25 cellular contexts compared by ENCODE assay signal in the genomic region with DNA sequence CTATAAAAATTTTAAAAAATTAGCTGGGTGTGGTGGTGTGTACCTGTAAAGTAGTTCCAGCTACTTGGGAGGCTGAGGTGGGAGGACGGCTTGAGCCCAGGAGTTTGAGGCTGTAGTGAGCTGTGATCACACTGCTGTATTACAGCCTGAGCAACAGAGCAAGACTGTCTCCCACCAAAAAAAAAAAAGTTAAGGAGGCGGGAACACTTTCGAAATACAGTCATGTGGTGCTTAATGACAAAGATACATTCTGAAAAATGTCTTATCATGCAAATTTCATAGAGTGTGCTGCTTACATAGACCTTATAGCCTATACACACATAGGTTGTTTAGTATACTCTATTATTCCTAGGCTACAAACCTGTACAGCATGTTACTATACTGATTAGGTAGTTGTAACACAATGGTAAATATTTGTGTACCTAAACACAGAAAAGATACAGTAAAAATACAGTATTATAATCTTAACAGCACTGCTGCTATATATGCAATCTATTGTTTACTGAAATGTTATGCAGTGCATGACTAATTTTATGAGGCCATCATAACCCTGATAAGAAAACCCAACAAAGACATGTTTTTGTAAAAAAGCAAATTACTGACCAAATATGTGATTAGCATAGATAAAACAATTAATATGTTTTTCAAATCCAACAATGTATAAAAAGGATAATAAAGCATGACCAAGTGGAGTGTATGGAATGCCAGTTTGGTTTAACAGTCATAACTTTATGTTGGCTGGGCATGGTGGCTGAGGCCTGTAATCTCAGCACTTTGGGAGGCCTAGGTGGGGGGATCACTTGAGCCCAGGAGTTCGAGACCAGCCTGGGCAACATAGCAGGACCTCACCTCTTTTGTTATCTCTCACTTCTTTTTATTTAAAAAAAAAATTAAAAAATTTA. TPM values are rescaled to one million over a fixed set of nuclear protein-coding genes. Genes with fewer than 3 reads are reported as not detected.
DNase-seq lines count a peak whose midpoint lies in the region; ATAC-seq and TF ChIP-seq lines count a peak whose summit lies in the region.
"Had no signal": no experiment of that assay in that cellular context is flagged by ENCODE, and none has a peak within 500 bp of the region (broad histone marks: within the 10 kb centered on the region; RNA-seq: fewer than 3 reads in every experiment).

No MANE protein-coding gene starts in this region.

- DNase-seq in activated T-cell treated with anti-CD3 and anti-CD28 coated beads, Interleukin-2, amount 50 U/mL, for 24 hours = no peak
- DNase-seq in activated T-cell treated with anti-CD3 and anti-CD28 coated beads, Interleukin-2, amount 50 U/mL, for 48 hours = no peak
- DNase-seq in fibroblast of villous mesenchyme (ENCODE audit: low read depth) = peak; percentile 55
- DNase-seq in T1000 (lab: John Stamatoyannopoulos, UW) = no peak
- DNase-seq: activated CD8-positive, alpha-beta memory T cell treated with anti-CD3 and anti-CD28 coated beads, Interleukin-2, amount 10 ng/mL, durations not matched to agents 7 days and 5 days; activated naive CD8-positive, alpha-beta T cell treated with anti-CD3 and anti-CD28 coated beads, Interleukin-2, amount 10 ng/mL, durations not matched to agents 7 days and 5 days; colonic mucosa; MM.1S; natural killer cell; NCI-H1694; NCI-H2171 treated with DMSO at 0.1 percent for 48 hours; pancreas; SHP77 treated with DMSO at 0.1 percent for 48 hours; stimulated activated CD4-positive, alpha-beta T cell treated with anti-CD3 and anti-CD28 coated beads, Interleukin-4, amount 100 ng/mL, for 24 hours; T-helper 1 cell had no signal

- TF ChIP-seq CTCF in VCaP (conservative IDR thresholded peaks at IDR 0.05) = no peak
- no peak for TF ChIP-seq CTCF in fibroblast of villous mesenchyme (IDR thresholded peaks at IDR 0.05; ENCODE audit: insufficient read depth, low read depth, low read length)

- peak overlapping the region; percentile 83 for H3K27ac Mint-ChIP-seq in activated T-cell treated with anti-CD3 and anti-CD28 coated beads, Interleukin-2, amount 50 U/mL, for 24 hours
- H3K27ac Mint-ChIP-seq: activated CD8-positive, alpha-beta memory T cell treated with anti-CD3 and anti-CD28 coated beads, Interleukin-2, amount 10 ng/mL, durations not matched to agents 7 days and 5 days; activated naive CD8-positive, alpha-beta T cell treated with anti-CD3 and anti-CD28 coated beads, Interleukin-2, amount 10 ng/mL, durations not matched to agents 7 days and 5 days; natural killer cell had no signal

- ATAC-seq in GM18873 (IDR thresholded peaks at IDR 0.05; ENCODE audit: low FRiP score, unreplicated experiment) (no peak), GM18517 (IDR thresholded peaks at IDR 0.05; ENCODE audit: unreplicated experiment) (no peak), HG03342 (IDR thresholded peaks at IDR 0.05; ENCODE audit: unreplicated experiment) (no peak)
- ATAC-seq: activated CD8-positive, alpha-beta memory T cell treated with anti-CD3 and anti-CD28 coated beads, Interleukin-2, amount 10 ng/mL, durations not matched to agents 7 days and 5 days; natural killer cell had no signal

- peak overlapping the region; percentile 58 for H3K27ac ChIP-seq in VCaP
- H3K27ac ChIP-seq: colonic mucosa, pancreas, right atrium auricular region, tibial nerve had no signal

- peaks cover 67% of the 10 kb centered on the region for H3K4me1 Mint-ChIP-seq in activated T-cell treated with anti-CD3 and anti-CD28 coated beads, Interleukin-2, amount 50 U/mL, for 24 hours (ENCODE audit: low read depth)

- no peaks in the 10 kb centered on the region for H3K27me3 Mint-ChIP-seq in activated T-cell treated with anti-CD3 and anti-CD28 coated beads, Interleukin-2, amount 50 U/mL, for 24 hours
- H3K27me3 Mint-ChIP-seq: activated CD8-positive, alpha-beta memory T cell treated with anti-CD3 and anti-CD28 coated beads, Interleukin-2, amount 10 ng/mL, durations not matched to agents 7 days and 5 days; activated naive CD8-positive, alpha-beta T cell treated with anti-CD3 and anti-CD28 coated beads, Interleukin-2, amount 10 ng/mL, durations not matched to agents 7 days and 5 days; IgD-negative memory B cell; stimulated activated naive CD8-positive, alpha-beta T cell treated with anti-CD3 and anti-CD28 coated beads, Interleukin-15, Interleukin-2, amounts not matched to agents 100 ng/mL and 50 ng/mL, for 24 hours had no signal

- H3K9me3 Mint-ChIP-seq in activated T-cell treated with anti-CD3 and anti-CD28 coated beads, Interleukin-2, amount 50 U/mL, for 24 hours = no peaks in the 10 kb centered on the region
- H3K9me3 Mint-ChIP-seq: activated naive CD8-positive, alpha-beta T cell treated with anti-CD3 and anti-CD28 coated beads, Interleukin-2, amount 10 ng/mL, durations not matched to agents 7 days and 5 days; activated T-helper 2 cell treated with anti-CD3 and anti-CD28 coated beads, Interferon-gamma antibody, Interleukin-2, Interleukin-4, amounts not matched to agents 10 μg/mL and 5 μg/mL and 100 μg/mL, durations not matched to agents 14 hours and 24 hours and 36 hours; IgD-negative memory B cell; natural killer cell; stimulated activated naive CD8-positive, alpha-beta T cell treated with anti-CD3 and anti-CD28 coated beads, Interleukin-15, Interleukin-2, amounts not matched to agents 100 ng/mL and 50 ng/mL, for 24 hours had no signal

- H3K36me3 Mint-ChIP-seq in activated T-cell treated with anti-CD3 and anti-CD28 coated beads, Interleukin-2, amount 50 U/mL, for 24 hours (ENCODE audit: low read depth) = peaks cover 96% of the 10 kb centered on the region

- no peak overlapping the region for H3K4me3 Mint-ChIP-seq in activated T-cell treated with anti-CD3 and anti-CD28 coated beads, Interleukin-2, amount 50 U/mL, for 24 hours
- H3K4me3 Mint-ChIP-seq: activated CD8-positive, alpha-beta memory T cell treated with anti-CD3 and anti-CD28 coated beads, Interleukin-2, amount 10 ng/mL, durations not matched to agents 7 days and 5 days; activated naive CD8-positive, alpha-beta T cell treated with anti-CD3 and anti-CD28 coated beads, Interleukin-2, amount 10 ng/mL, durations not matched to agents 7 days and 5 days; IgD-negative memory B cell; natural killer cell; stimulated activated naive CD8-positive, alpha-beta T cell treated with anti-CD3 and anti-CD28 coated beads, Interleukin-15, Interleukin-2, amounts not matched to agents 100 ng/mL and 50 ng/mL, for 24 hours had no signal

- no peak overlapping the region for H3K4me3 ChIP-seq in fibroblast of villous mesenchyme (ENCODE audit: low read depth, low read length)
- H3K4me3 ChIP-seq: colonic mucosa, pancreas, right atrium auricular region, tibial nerve had no signal

RNA-seq across cellular contexts. Expression of a gene that starts 11.4 kb away (rescaled TPM):
- total RNA-seq in fibroblast of villous mesenchyme = 176 and 221 TPM in 2 replicates

RNA-seq across cellular contexts. Expression of a gene that starts 11.9 kb away (rescaled TPM):
- total RNA-seq in fibroblast of villous mesenchyme = 109 and 168 TPM in 2 replicates

RNA-seq across cellular contexts. Expression of a gene that starts 40.5 kb away (rescaled TPM):
- 2.2 and 4.5 TPM in 2 replicates for total RNA-seq in fibroblast of villous mesenchyme
- total RNA-seq: H4, natural killer cell had no signal
